In genomic region chr1:165891461-165891860, GRCh38 we compare ENCODE assay signal across 24 cellular contexts.
A peak's percentile ranks its signal among the peaks of the same experiment; 100 is the strongest.
DNase-seq lines count a peak whose midpoint lies in the region; ATAC-seq, FAIRE-seq and TF ChIP-seq lines count a peak whose summit lies in the region.
"Had no signal": no experiment of that assay in that cellular context is flagged by ENCODE, and none has a peak within 500 bp of the region (broad histone marks: within the 10 kb centered on the region; RNA-seq: fewer than 3 reads in every experiment).

No MANE protein-coding gene starts in this region.

- H3K36me3 ChIP-seq in GM23248 (ENCODE audit: low read depth) (no peaks in the 10 kb centered on the region), astrocyte (ENCODE audit: insufficient read depth, low read length) (peaks cover 3% of the 10 kb centered on the region), fibroblast of lung (ENCODE audit: control insufficient read depth, insufficient read depth, low read length) (peaks cover 7% of the 10 kb centered on the region), mucosa of descending colon (ENCODE audit: low read depth) (no peaks in the 10 kb centered on the region)

- H3K27me3 ChIP-seq in GM23248 (replicated peaks; ENCODE audit: insufficient read depth) (no peaks in the 10 kb centered on the region), astrocyte (ENCODE audit: insufficient read depth, low read length) (no peaks in the 10 kb centered on the region), fibroblast of lung (ENCODE audit: control insufficient read depth, insufficient read depth, low read length) (no peaks in the 10 kb centered on the region)
- H3K27me3 ChIP-seq: gastroesophageal sphincter, upper lobe of left lung had no signal

- H3K4me3 Mint-ChIP-seq in astrocyte (ENCODE audit: unreplicated experiment) (no peak overlapping the region), osteocyte (ENCODE audit: unreplicated experiment) (peak overlapping the region; percentile 10)
- no peak overlapping the region for H3K4me3 Mint-ChIP-seq in activated naive CD4-positive, alpha-beta T cell treated with anti-CD3 and anti-CD28 coated beads for 36 hours
- H3K4me3 Mint-ChIP-seq: activated CD8-positive, alpha-beta memory T cell treated with anti-CD3 and anti-CD28 coated beads, Interleukin-2, amount 10 ng/mL, durations not matched to agents 7 days and 5 days; activated naive CD8-positive, alpha-beta T cell; CD8-positive, alpha-beta memory T cell; memory B cell; natural killer cell; stimulated activated naive CD8-positive, alpha-beta T cell treated with anti-CD3 and anti-CD28 coated beads, Interleukin-15, amount 100 ng/mL, for 72 hours had no signal

- peaks cover 34% of the 10 kb centered on the region for H3F3A ChIP-seq in GM23248 (ENCODE audit: insufficient read depth)

- H3K9me3 Mint-ChIP-seq in astrocyte (ENCODE audit: unreplicated experiment) (no peaks in the 10 kb centered on the region), osteocyte (ENCODE audit: unreplicated experiment) (no peaks in the 10 kb centered on the region)
- H3K9me3 Mint-ChIP-seq in activated naive CD4-positive, alpha-beta T cell treated with anti-CD3 and anti-CD28 coated beads for 36 hours, result no peaks in the 10 kb centered on the region
- H3K9me3 Mint-ChIP-seq: CD8-positive, alpha-beta memory T cell; memory B cell; natural killer cell; stimulated activated naive CD8-positive, alpha-beta T cell treated with anti-CD3 and anti-CD28 coated beads, Interleukin-15, amount 100 ng/mL, for 72 hours had no signal

- DNase-seq in GM23248, result no peak
- peak; percentile 60 for DNase-seq in astrocyte (ENCODE audit: low read depth)
- peak in 1 of 2 donors; percentile 68 for DNase-seq in fibroblast of lung (ENCODE audit: low read depth in 2 of 2)
- no peak for DNase-seq in osteocyte (ENCODE audit: extremely low spot score, unreplicated experiment)
- no peak for DNase-seq in activated naive CD4-positive, alpha-beta T cell treated with anti-CD3 and anti-CD28 coated beads for 36 hours
- DNase-seq in AG08395 (ENCODE audit: low spot score), result no peak
- no peak for DNase-seq in mucosa of descending colon
- DNase-seq: activated CD8-positive, alpha-beta memory T cell treated with anti-CD3 and anti-CD28 coated beads, Interleukin-2, amount 10 ng/mL, durations not matched to agents 7 days and 5 days; CD8-positive, alpha-beta memory T cell; Kasumi-1; natural killer cell; NCI-H1092 treated with DMSO at 0.1 percent for 48 hours; NCI-H510A; posterior cingulate gyrus; RPMI8226; small intestine; stimulated activated CD4-positive, alpha-beta T cell treated with anti-CD3 and anti-CD28 coated beads, Interleukin-2, amount 100 ng/mL, for 48 hours; stimulated activated naive CD8-positive, alpha-beta T cell treated with anti-CD3 and anti-CD28 coated beads, Interleukin-15, amount 100 ng/mL, for 72 hours; upper lobe of left lung had no signal

- H3K4me3 ChIP-seq in GM23248, result no peak overlapping the region
- H3K4me3 ChIP-seq in astrocyte (ENCODE audit: insufficient read depth, low read depth, low read length), result no peak overlapping the region
- no peak overlapping the region for H3K4me3 ChIP-seq in fibroblast of lung (replicated peaks in 1 of 4; ENCODE audit: control extremely low read depth in 1 of 4, insufficient read depth in 1 of 4, low read depth in 3 of 4, low read length in 4 of 4)
- H3K4me3 ChIP-seq in mucosa of descending colon, result no peak overlapping the region
- H3K4me3 ChIP-seq: gastroesophageal sphincter, upper lobe of left lung had no signal

- H3K4me1 ChIP-seq in GM23248 (ENCODE audit: insufficient read depth) (peaks cover 42% of the 10 kb centered on the region), astrocyte (ENCODE audit: insufficient read depth, low read length) (peaks cover 35% of the 10 kb centered on the region), fibroblast of lung (ENCODE audit: control insufficient read depth, extremely low read depth, insufficient read depth, low read length) (peaks cover 16% of the 10 kb centered on the region), mucosa of descending colon (ENCODE audit: low read depth) (no peaks in the 10 kb centered on the region)
- H3K4me1 ChIP-seq: gastroesophageal sphincter, upper lobe of left lung had no signal

- H3K4me2 ChIP-seq in GM23248 (ENCODE audit: unreplicated experiment), result no peak overlapping the region
- H3K4me2 ChIP-seq in astrocyte (ENCODE audit: low read length), result peak overlapping the region; percentile 31
- no peak overlapping the region for H3K4me2 ChIP-seq in fibroblast of lung (ENCODE audit: extremely low read depth, insufficient read depth, low read length)

- peak overlapping the region; percentile 8; the same call in 1 of the 2 replicates for H3K27ac ChIP-seq in GM23248
- H3K27ac ChIP-seq in astrocyte (ENCODE audit: low read depth, low read length), result peak overlapping the region; percentile 61
- H3K27ac ChIP-seq in fibroblast of lung (ENCODE audit: insufficient read depth, low read length), result peak overlapping the region; percentile 30
- H3K27ac ChIP-seq: gastroesophageal sphincter, upper lobe of left lung had no signal

- no peak overlapping the region for H3K9ac ChIP-seq in GM23248
- peak overlapping the region; percentile 48 for H3K9ac ChIP-seq in astrocyte (ENCODE audit: low read length)
- no peak overlapping the region for H3K9ac ChIP-seq in fibroblast of lung (ENCODE audit: insufficient read depth, low read length)

- intact Hi-C loops in activated naive CD4-positive, alpha-beta T cell treated with anti-CD3 and anti-CD28 coated beads for 36 hours (cut with micrococcal nuclease), result no loop called here
- intact Hi-C loops in mucosa of descending colon (cut with DNase I, micrococcal nuclease), result no loop called here

- ATAC-seq in HG02759 (IDR thresholded peaks at IDR 0.05; ENCODE audit: unreplicated experiment) (no peak), mucosa of descending colon (no peak)
- ATAC-seq: activated CD8-positive, alpha-beta memory T cell treated with anti-CD3 and anti-CD28 coated beads, Interleukin-2, amount 10 ng/mL, durations not matched to agents 7 days and 5 days; gastroesophageal sphincter; natural killer cell; stimulated activated naive CD8-positive, alpha-beta T cell treated with anti-CD3 and anti-CD28 coated beads, Interleukin-15, amount 100 ng/mL, for 72 hours had no signal

- H2AFZ ChIP-seq in GM23248, result no peak overlapping the region
- H2AFZ ChIP-seq in astrocyte (ENCODE audit: low read depth, low read length), result no peak overlapping the region
- H2AFZ ChIP-seq in fibroblast of lung (ENCODE audit: low read length), result no peak overlapping the region

- no peaks in the 10 kb centered on the region for H3K9me2 ChIP-seq in GM23248 (ENCODE audit: insufficient read depth)

- CTCF ChIA-PET in activated naive CD4-positive, alpha-beta T cell treated with anti-CD3 and anti-CD28 coated beads for 36 hours (lab: Charles Lee), result no interaction called here

- H3K79me2 ChIP-seq in GM23248 (ENCODE audit: insufficient read depth) (peaks cover 84% of the 10 kb centered on the region), astrocyte (ENCODE audit: insufficient read depth, low read length) (peaks cover 43% of the 10 kb centered on the region), fibroblast of lung (ENCODE audit: control insufficient read depth, insufficient read depth, low read length) (peaks cover 34% of the 10 kb centered on the region)

- FAIRE-seq in astrocyte (lab: Jason Lieb, UNC), result no peak
- FAIRE-seq: H1, small intestine had no signal

- 97 to 100% methylated on average over 3 of the region's 3 CpGs for WGBS in GM23248 (ENCODE audit: low coverage in 1 of 2, low lambda C conversion rate in 2 of 2, missing lambda C conversion rate in 2 of 2), 2 experiments

- H4K20me1 ChIP-seq in GM23248 (ENCODE audit: insufficient read depth) (no peaks in the 10 kb centered on the region), astrocyte (ENCODE audit: insufficient read depth, low read length) (peaks cover 7% of the 10 kb centered on the region), fibroblast of lung (ENCODE audit: control insufficient read depth, extremely low read depth, insufficient read depth, low read length) (no peaks in the 10 kb centered on the region)

- H3K4me1 Mint-ChIP-seq in astrocyte (ENCODE audit: low read depth, unreplicated experiment), result peaks cover 73% of the 10 kb centered on the region
- peaks cover 65% of the 10 kb centered on the region for H3K4me1 Mint-ChIP-seq in osteocyte (ENCODE audit: unreplicated experiment)
- H3K4me1 Mint-ChIP-seq in activated naive CD4-positive, alpha-beta T cell treated with anti-CD3 and anti-CD28 coated beads for 36 hours (ENCODE audit: low read depth), result no peaks in the 10 kb centered on the region
- H3K4me1 Mint-ChIP-seq: stimulated activated naive CD8-positive, alpha-beta T cell treated with anti-CD3 and anti-CD28 coated beads, Interleukin-15, amount 100 ng/mL, for 72 hours had no signal

- TF ChIP-seq CTCF in astrocyte (IDR thresholded peaks at IDR 0.05; ENCODE audit: insufficient read depth, low read depth, low read length) (no peak), fibroblast of lung (conservative IDR thresholded peaks at IDR 0.05 in 1 of 2, IDR thresholded peaks at IDR 0.05 in 1 of 2; ENCODE audit: low read depth in 1 of 2, low read length in 2 of 2) (no peak), osteocyte (IDR thresholded peaks at IDR 0.05) (no peak), mucosa of descending colon (IDR thresholded peaks at IDR 0.05) (no peak)

- H3K27ac Mint-ChIP-seq in astrocyte (ENCODE audit: unreplicated experiment) (peak overlapping the region; percentile 93), osteocyte (ENCODE audit: unreplicated experiment) (peak overlapping the region; percentile 98)
- no peak overlapping the region for H3K27ac Mint-ChIP-seq in activated naive CD4-positive, alpha-beta T cell treated with anti-CD3 and anti-CD28 coated beads for 36 hours
- H3K27ac Mint-ChIP-seq: activated CD8-positive, alpha-beta memory T cell treated with anti-CD3 and anti-CD28 coated beads, Interleukin-2, amount 10 ng/mL, durations not matched to agents 7 days and 5 days; activated naive CD8-positive, alpha-beta T cell; memory B cell; natural killer cell had no signal

- H3K36me3 Mint-ChIP-seq in astrocyte (ENCODE audit: low read depth, unreplicated experiment) (peaks cover 29% of the 10 kb centered on the region), osteocyte (ENCODE audit: unreplicated experiment) (peaks cover 14% of the 10 kb centered on the region)
- peaks cover 50% of the 10 kb centered on the region for H3K36me3 Mint-ChIP-seq in activated naive CD4-positive, alpha-beta T cell treated with anti-CD3 and anti-CD28 coated beads for 36 hours (ENCODE audit: low read depth)
- H3K36me3 Mint-ChIP-seq: natural killer cell had no signal

- H3K27me3 Mint-ChIP-seq in astrocyte (ENCODE audit: low read depth, unreplicated experiment), result no peaks in the 10 kb centered on the region
- H3K27me3 Mint-ChIP-seq in osteocyte (ENCODE audit: unreplicated experiment), result no peaks in the 10 kb centered on the region
- no peaks in the 10 kb centered on the region for H3K27me3 Mint-ChIP-seq in activated naive CD4-positive, alpha-beta T cell treated with anti-CD3 and anti-CD28 coated beads for 36 hours (ENCODE audit: low read depth)
- H3K27me3 Mint-ChIP-seq: activated CD8-positive, alpha-beta memory T cell treated with anti-CD3 and anti-CD28 coated beads, Interleukin-2, amount 10 ng/mL, durations not matched to agents 7 days and 5 days; memory B cell; stimulated activated naive CD8-positive, alpha-beta T cell treated with anti-CD3 and anti-CD28 coated beads, Interleukin-15, amount 100 ng/mL, for 72 hours had no signal

- in situ Hi-C loops in GM23248 (cut with MboI), result loop anchor here (10.0 kb wide), 1 partner anchor 127 kb away; the partner anchor contains the start of gene TMCO1

- H3K9me3 ChIP-seq in GM23248 (ENCODE audit: low read depth) (no peaks in the 10 kb centered on the region), astrocyte (ENCODE audit: insufficient read depth, low read depth, low read length) (no peaks in the 10 kb centered on the region), fibroblast of lung (ENCODE audit: control insufficient read depth, insufficient read depth, low read depth, low read length) (no peaks in the 10 kb centered on the region), mucosa of descending colon (no peaks in the 10 kb centered on the region)
- H3K9me3 ChIP-seq: gastroesophageal sphincter, upper lobe of left lung had no signal

Comparison
In these comparisons a context has a peak if more than half of its experiments do, and no peak if none do; other contexts are left out.
1. H3K27ac ChIP-seq: peak in every context shown above with its lines; median percentile 61 in astrocyte; 30 in fibroblast of lung; 8 in GM23248.